In genomic region chr7:103343332-103343731, GRCh38 we compare ENCODE assay signal across 7 cellular contexts. TPM values are rescaled to one million over a fixed set of nuclear protein-coding genes. Genes with fewer than 3 reads are reported as not detected.
A peak's percentile ranks its signal among the peaks of the same experiment; 100 is the strongest.
DNase-seq lines count a peak whose midpoint lies in the region; ATAC-seq and TF ChIP-seq lines count a peak whose summit lies in the region.

No MANE protein-coding gene starts in this region.

- POLR2A ChIA-PET in activated B cell treated with CpG ODN at 0.5 μM for 24 hours (lab: Charles Lee): interaction anchor here (0.6 to 1.3 kb wide), 4 partner anchors 9 to 38 kb away, joined by 3 to 4 read pairs (median 4); no protein-coding TSS in a partner anchor

- no peak for TF ChIP-seq CTCF in HFFc6 (IDR thresholded peaks at IDR 0.05)
- no peak for TF ChIP-seq CTCF in activated B cell treated with CpG ODN at 0.5 μM for 24 hours (IDR thresholded peaks at IDR 0.05)
- no peak for TF ChIP-seq CTCF in spleen (IDR thresholded peaks at IDR 0.05 in 8 of 11, conservative IDR thresholded peaks at IDR 0.05 in 3 of 11)

- CTCF ChIA-PET in activated B cell treated with CpG ODN at 0.5 μM for 24 hours (lab: Charles Lee): no interaction called here

- H3K4me3 Mint-ChIP-seq in HFFc6 (peak overlapping the region; percentile 93), activated B cell treated with CpG ODN at 0.5 μM for 24 hours (peak overlapping the region; percentile 99)

- H3K27ac ChIP-seq in iPS DF 6.9 (ENCODE audit: low read length): no peak overlapping the region
- peak overlapping the region in 1 of 8 donors; percentile 94 for H3K27ac ChIP-seq in spleen

- no peaks in the 10 kb centered on the region for H3K27me3 ChIP-seq in iPS DF 6.9 (ENCODE audit: control insufficient read depth, insufficient read depth, low read length)
- no peaks in the 10 kb centered on the region for H3K27me3 ChIP-seq in spleen (replicated peaks in 1 of 7)

- no peak for TF ChIP-seq POLR2A in spleen (IDR thresholded peaks at IDR 0.05)

- intact Hi-C loops in activated B cell treated with CpG ODN at 0.5 μM for 24 hours (cut with micrococcal nuclease): loop anchor here (10.0 kb wide), 1 partner anchor 269 kb away; the partner anchor contains the start of genes ARMC10 and FBXL13
- intact Hi-C loops in spleen (cut with DNase I; ENCODE audit: low total_unique reads): no loop called here

- H3K27ac Mint-ChIP-seq in HFFc6: peak overlapping the region; percentile 97
- H3K27ac Mint-ChIP-seq in activated B cell treated with CpG ODN at 0.5 μM for 24 hours: no peak overlapping the region

- no peaks in the 10 kb centered on the region for H3K4me1 ChIP-seq in iPS DF 6.9 (ENCODE audit: control insufficient read depth, insufficient read depth, low read length)
- H3K4me1 ChIP-seq in spleen: peaks cover 17 to 84% (median 63%) of the 10 kb centered on the region in 6 donors

- H3K9me3 ChIP-seq in iPS DF 6.9 (ENCODE audit: control insufficient read depth, insufficient read depth, low read length) (no peaks in the 10 kb centered on the region), spleen (no peaks in the 10 kb centered on the region)

- ATAC-seq in activated B cell treated with CpG ODN at 0.5 μM for 24 hours (ENCODE audit: low read depth): no peak
- no peak for ATAC-seq in HG03097 (IDR thresholded peaks at IDR 0.05; ENCODE audit: low FRiP score, unreplicated experiment)

- no peak for DNase-seq in HFFc6
- DNase-seq in activated B cell treated with CpG ODN at 0.5 μM for 24 hours: no peak
- DNase-seq in iPS DF 6.9 (ENCODE audit: low read depth, low spot score): no peak
- no peak for DNase-seq in spleen
- DNase-seq in NCI-H2107 (lab: John Stamatoyannopoulos, UW): no peak
- no peak for DNase-seq in AML-193 (lab: John Stamatoyannopoulos, UW)

- H3K27me3 Mint-ChIP-seq in HFFc6 (ENCODE audit: insufficient read depth) (peaks cover 7% of the 10 kb centered on the region), activated B cell treated with CpG ODN at 0.5 μM for 24 hours (no peaks in the 10 kb centered on the region)

- H3K4me3 ChIP-seq in iPS DF 6.9 (ENCODE audit: low read length): peak overlapping the region; percentile 94; the same call in 1 of the 2 replicates
- peak overlapping the region in 7 of 8 donors; percentile 81 to 99 (median 95) for H3K4me3 ChIP-seq in spleen

- H3K4me1 Mint-ChIP-seq in HFFc6 (ENCODE audit: low read depth): peaks cover 41% of the 10 kb centered on the region
- peaks cover 48% of the 10 kb centered on the region for H3K4me1 Mint-ChIP-seq in activated B cell treated with CpG ODN at 0.5 μM for 24 hours

- H3K36me3 Mint-ChIP-seq in HFFc6 (ENCODE audit: low read depth) (peaks cover 34% of the 10 kb centered on the region), activated B cell treated with CpG ODN at 0.5 μM for 24 hours (ENCODE audit: low read depth) (peaks cover 46% of the 10 kb centered on the region)

- H3K36me3 ChIP-seq in iPS DF 6.9 (ENCODE audit: control insufficient read depth, insufficient read depth, low read length) (peaks cover 3% of the 10 kb centered on the region; the same call in 1 of the 2 replicates), spleen (peaks cover 0 to 41% (median 30%) of the 10 kb centered on the region in 6 donors)

- H3K9me3 Mint-ChIP-seq in HFFc6: no peaks in the 10 kb centered on the region
- no peaks in the 10 kb centered on the region for H3K9me3 Mint-ChIP-seq in activated B cell treated with CpG ODN at 0.5 μM for 24 hours

RNA-seq across cellular contexts. Expression of gene DNAJC2, which starts 1.2 kb away (rescaled TPM):
- total RNA-seq in HFFc6 (2021; fragmentation: NEBNext Ultra II Directional; extraction: Animal tissue kit (Norgen Biotek cat#: 25700)): 10 to 100 TPM; 23.9 to 28.2 (median 25.5) TPM
- total RNA-seq in activated B cell treated with CpG ODN at 0.5 μM for 24 hours: 45.8 and 49.0 TPM in 2 replicates
- total RNA-seq in spleen: 10 to 100 TPM; 17.3 to 31.2 (median 23.9) TPM
- polyA plus RNA-seq in spleen: 10 to 100 TPM; 20.4 to 31.7 (median 25.2) TPM

RNA-seq across cellular contexts. Expression of gene PSMC2, which starts 4.1 kb away (rescaled TPM):
- 100 to 1,000 TPM; 170 to 191 (median 183) TPM for total RNA-seq in HFFc6 (2021; fragmentation: NEBNext Ultra II Directional; extraction: Animal tissue kit (Norgen Biotek cat#: 25700))
- total RNA-seq in activated B cell treated with CpG ODN at 0.5 μM for 24 hours (94.3 and 94.8 TPM in 2 replicates), spleen (100 to 1,000 TPM in 2 of 7 donors, 10 to 100 TPM in 5; 62.6 to 102 (median 87.4) TPM)
- 10 to 100 TPM; 72.2 to 97.1 (median 77.4) TPM for polyA plus RNA-seq in spleen

RNA-seq across cellular contexts. Expression of gene PMPCB, which starts 46.1 kb away (rescaled TPM):
- 10 to 100 TPM; 50.1 to 66.3 (median 57.7) TPM for total RNA-seq in HFFc6 (2021; fragmentation: NEBNext Ultra II Directional; extraction: Animal tissue kit (Norgen Biotek cat#: 25700))
- total RNA-seq in activated B cell treated with CpG ODN at 0.5 μM for 24 hours (76.9 and 80.8 TPM in 2 replicates), spleen (10 to 100 TPM; 46.5 to 58.5 (median 48.9) TPM)
- 10 to 100 TPM; 42.3 to 54.5 (median 49.2) TPM for polyA plus RNA-seq in spleen
